ENCODE assay signal across 8 cellular contexts in genomic region chr13:29707876-29708543, GRCh38.
A peak's percentile ranks its signal among the peaks of the same experiment; 100 is the strongest.
DNase-seq lines count a peak whose midpoint lies in the region; ATAC-seq and TF ChIP-seq lines count a peak whose summit lies in the region.

No MANE protein-coding gene starts in this region.

- intact Hi-C loops in CD14-positive monocyte (cut with micrococcal nuclease): no loop called here

- H3K14ac ChIP-seq in neuronal stem cell (ENCODE audit: low read length): no peak overlapping the region

- H3K9ac ChIP-seq in neuronal stem cell (ENCODE audit: low read depth, low read length, poor library complexity): no peak overlapping the region

- no peaks in the 10 kb centered on the region for H3K79me1 ChIP-seq in neuronal stem cell (ENCODE audit: low read depth, low read length)

- peaks cover 8 to 18% (median 13%) of the 10 kb centered on the region in 3 donors for H3K27me3 Mint-ChIP-seq in CD14-positive monocyte (ENCODE audit: low read depth in 3 of 3)
- peaks cover 31% of the 10 kb centered on the region for H3K27me3 Mint-ChIP-seq in activated CD4-positive, alpha-beta memory T cell treated with anti-CD3 and anti-CD28 coated beads, Interleukin-2, amount 10 ng/mL, durations not matched to agents 7 days and 5 days

- H3K27ac ChIP-seq in neuronal stem cell (replicated peaks; ENCODE audit: low read length): no peak overlapping the region

- H2BK15ac ChIP-seq in neuronal stem cell (ENCODE audit: low read length): no peak overlapping the region

- no peak overlapping the region for H3K27ac Mint-ChIP-seq in CD14-positive monocyte
- no peak overlapping the region for H3K27ac Mint-ChIP-seq in activated CD4-positive, alpha-beta memory T cell treated with anti-CD3 and anti-CD28 coated beads, Interleukin-2, amount 10 ng/mL, durations not matched to agents 7 days and 5 days

- no peak overlapping the region for H3K4me2 ChIP-seq in neuronal stem cell (ENCODE audit: insufficient read depth, low read length, poor library complexity, severe bottlenecking)

- no peak overlapping the region for H3K4me3 Mint-ChIP-seq in CD14-positive monocyte
- H3K4me3 Mint-ChIP-seq in activated CD4-positive, alpha-beta memory T cell treated with anti-CD3 and anti-CD28 coated beads, Interleukin-2, amount 10 ng/mL, durations not matched to agents 7 days and 5 days: no peak overlapping the region

- no peak overlapping the region for H2BK12ac ChIP-seq in neuronal stem cell (ENCODE audit: low read length)

- H3K27me3 ChIP-seq in neuronal stem cell (ENCODE audit: control insufficient read depth in 3 of 3, insufficient read depth in 3 of 3, low read depth in 1 of 3, low read length in 3 of 3): peaks cover 0 to 9% (median 0%) of the 10 kb centered on the region in 3 experiments

- DNase-seq in CD14-positive monocyte (ENCODE audit: low spot score) (no peak), NCI-H460 (ENCODE audit: extremely low read depth, low read depth) (peak; percentile 21), erythroblast (lab: John Stamatoyannopoulos, UW) (peak; percentile 62 to 68), neuronal stem cell (ENCODE audit: low spot score) (peak; percentile 17), occipital lobe (lab: John Stamatoyannopoulos, UW) (no peak), NCI-H345 (lab: John Stamatoyannopoulos, UW) (no peak)
- peak; percentile 43 for DNase-seq in activated CD4-positive, alpha-beta memory T cell treated with anti-CD3 and anti-CD28 coated beads, Interleukin-2, amount 10 ng/mL, durations not matched to agents 7 days and 5 days

- no peaks in the 10 kb centered on the region for H3K36me3 ChIP-seq in neuronal stem cell (replicated peaks in 1 of 2; ENCODE audit: control insufficient read depth in 2 of 2, insufficient read depth in 2 of 2, low read length in 2 of 2)

- H2AFZ ChIP-seq in neuronal stem cell (ENCODE audit: low read length): no peak overlapping the region

- peaks cover 5% of the 10 kb centered on the region for H3K4me1 Mint-ChIP-seq in CD14-positive monocyte
- no peaks in the 10 kb centered on the region for H3K4me1 Mint-ChIP-seq in activated CD4-positive, alpha-beta memory T cell treated with anti-CD3 and anti-CD28 coated beads, Interleukin-2, amount 10 ng/mL, durations not matched to agents 7 days and 5 days

- H2BK5ac ChIP-seq in neuronal stem cell (ENCODE audit: low read length): no peak overlapping the region

- H3K18ac ChIP-seq in neuronal stem cell (ENCODE audit: low read length): no peak overlapping the region

- no peak overlapping the region for H2AK5ac ChIP-seq in neuronal stem cell (ENCODE audit: low read depth, low read length)

- no peak overlapping the region for H4K91ac ChIP-seq in neuronal stem cell (ENCODE audit: low read depth, low read length, poor library complexity)

- H3K4ac ChIP-seq in neuronal stem cell (ENCODE audit: low read length): no peak overlapping the region

- H3K4me3 ChIP-seq in neuronal stem cell (ENCODE audit: low read length in 2 of 2): no peak overlapping the region

- H2BK120ac ChIP-seq in neuronal stem cell (ENCODE audit: low read depth, low read length): no peak overlapping the region

- H3K23ac ChIP-seq in neuronal stem cell (ENCODE audit: low read depth, low read length, poor library complexity): no peak overlapping the region

- TF ChIP-seq CTCF in CD14-positive monocyte (IDR thresholded peaks at IDR 0.05): peak; percentile 45

- no peak overlapping the region for H4K8ac ChIP-seq in neuronal stem cell (ENCODE audit: low read depth, low read length)

- POLR2A ChIA-PET in activated CD4-positive, alpha-beta memory T cell treated with anti-CD3 and anti-CD28 coated beads, Interleukin-2, amount 10 ng/mL, durations not matched to agents 7 days and 5 days (lab: Charles Lee): interaction anchor here (1.1 kb wide), 1 partner anchor 200 kb away, joined by 4 read pairs; no protein-coding TSS in a partner anchor

- no CpG with 5 or more reads among the region's 7 CpGs for WGBS in neuronal stem cell (ENCODE audit: extremely low coverage in 2 of 2, insufficient read length in 2 of 2, insufficient replicate concordance in 1 of 2), 2 donors

- ATAC-seq in GM21360 (IDR thresholded peaks at IDR 0.05; ENCODE audit: unreplicated experiment): peak; percentile 60

- no peaks in the 10 kb centered on the region for H3K4me1 ChIP-seq in neuronal stem cell (ENCODE audit: control insufficient read depth in 2 of 2, insufficient read depth in 1 of 2, low read depth in 1 of 2, low read length in 2 of 2)

- H3K9me3 ChIP-seq in neuronal stem cell (replicated peaks in 1 of 2; ENCODE audit: control insufficient read depth in 2 of 2, insufficient read depth in 1 of 2, low read depth in 1 of 2, low read length in 2 of 2): peaks cover 0 to 4% of the 10 kb centered on the region in 2 donors

- no peak for TF ChIP-seq POLR2A in erythroblast (IDR thresholded peaks at IDR 0.05; ENCODE audit: low read length)

- H3K9me3 Mint-ChIP-seq in CD14-positive monocyte: peaks cover 0 to 1% (median 0%) of the 10 kb centered on the region in 7 donors
- H3K9me3 Mint-ChIP-seq in activated CD4-positive, alpha-beta memory T cell treated with anti-CD3 and anti-CD28 coated beads, Interleukin-2, amount 10 ng/mL, durations not matched to agents 7 days and 5 days: no peaks in the 10 kb centered on the region

- CTCF ChIA-PET in activated CD4-positive, alpha-beta memory T cell treated with anti-CD3 and anti-CD28 coated beads, Interleukin-2, amount 10 ng/mL, durations not matched to agents 7 days and 5 days (lab: Charles Lee): interaction anchor here (0.6 to 6.1 kb wide), 7 partner anchors 8 to 424 kb away, joined by 3 to 57 read pairs (median 3); no protein-coding TSS in a partner anchor

- no peaks in the 10 kb centered on the region for H3K36me3 Mint-ChIP-seq in CD14-positive monocyte
- no peaks in the 10 kb centered on the region for H3K36me3 Mint-ChIP-seq in activated CD4-positive, alpha-beta memory T cell treated with anti-CD3 and anti-CD28 coated beads, Interleukin-2, amount 10 ng/mL, durations not matched to agents 7 days and 5 days (ENCODE audit: low read depth)

Comparison
In these comparisons a context has a peak if more than half of its experiments do, and no peak if none do; other contexts are left out.
1. DNase-seq: peak in NCI-H460 (single experiment), activated CD4-positive, alpha-beta memory T cell treated with anti-CD3 and anti-CD28 coated beads, Interleukin-2, amount 10 ng/mL, durations not matched to agents 7 days and 5 days (single experiment), erythroblast (2 of 2) and neuronal stem cell (single experiment); none in CD14-positive monocyte (single experiment), occipital lobe (single experiment) and NCI-H345 (single experiment).